In genomic region chr1:67687198-67687545, GRCh38 we compare ENCODE assay signal across 8 cellular contexts. TPM values are rescaled to one million over a fixed set of nuclear protein-coding genes. Genes with fewer than 3 reads are reported as not detected.
DNase-seq lines count a peak whose midpoint lies in the region; ATAC-seq and TF ChIP-seq lines count a peak whose summit lies in the region.

No MANE protein-coding gene starts in this region.

- peak overlapping the region; percentile 92 for H3K4me3 Mint-ChIP-seq in endodermal cell

- H3K27me3 Mint-ChIP-seq in endodermal cell (ENCODE audit: insufficient read depth): no peaks in the 10 kb centered on the region

- H3K4me2 ChIP-seq in parathyroid adenoma (ENCODE audit: low read length): peak overlapping the region; percentile 88

- peaks cover 42% of the 10 kb centered on the region for H3K4me1 Mint-ChIP-seq in endodermal cell

- peaks cover 50% of the 10 kb centered on the region for H3K36me3 ChIP-seq in NT2/D1 (ENCODE audit: insufficient read depth, insufficient read length, low read length)
- peaks cover 32% of the 10 kb centered on the region for H3K36me3 ChIP-seq in endodermal cell (ENCODE audit: control insufficient read depth, insufficient read depth, low read length)
- H3K36me3 ChIP-seq in parathyroid adenoma (ENCODE audit: control insufficient read depth, insufficient read depth, low read length): no peaks in the 10 kb centered on the region

- H3K9me3 ChIP-seq in NT2/D1 (ENCODE audit: insufficient read depth, low read length) (no peaks in the 10 kb centered on the region), endodermal cell (ENCODE audit: control insufficient read depth, low read length) (no peaks in the 10 kb centered on the region), parathyroid adenoma (ENCODE audit: control insufficient read depth, low read length) (no peaks in the 10 kb centered on the region)

- H3K79me2 ChIP-seq in parathyroid adenoma: no peaks in the 10 kb centered on the region

- 47 to 55% methylated on average over 2 to 3 of the region's 3 CpGs for WGBS in endodermal cell (ENCODE audit: insufficient coverage in 1 of 2, insufficient read length in 1 of 2), 2 experiments

- H3K9ac ChIP-seq in NT2/D1 (ENCODE audit: insufficient read length, low read depth) (peak overlapping the region; percentile 99), endodermal cell (ENCODE audit: extremely low read depth, low read length, poor library complexity, severe bottlenecking) (peak overlapping the region; percentile 77), parathyroid adenoma (no peak overlapping the region)

- H3K27ac Mint-ChIP-seq in endodermal cell: peak overlapping the region; percentile 97

- H3K4me3 ChIP-seq in GM12865 (ENCODE audit: low read depth, low read length) (peak overlapping the region; percentile 63), NT2/D1 (ENCODE audit: insufficient read length, low read depth) (peak overlapping the region; percentile 99), endodermal cell (ENCODE audit: low read length) (peak overlapping the region; percentile 91), parathyroid adenoma (ENCODE audit: low read depth, low read length) (peak overlapping the region; percentile 93)

- H3K36me3 Mint-ChIP-seq in endodermal cell (ENCODE audit: low read depth): peaks cover 18% of the 10 kb centered on the region

- H3K27ac ChIP-seq in endodermal cell (ENCODE audit: low read depth, low read length) (peak overlapping the region; percentile 88), parathyroid adenoma (peak overlapping the region; percentile 90)

- H3K4me1 ChIP-seq in NT2/D1 (ENCODE audit: insufficient read depth, insufficient read length): peaks cover 2% of the 10 kb centered on the region
- H3K4me1 ChIP-seq in endodermal cell (ENCODE audit: control insufficient read depth, insufficient read depth, low read length): peaks cover 24% of the 10 kb centered on the region
- peaks cover 7% of the 10 kb centered on the region for H3K4me1 ChIP-seq in parathyroid adenoma

- no peak overlapping the region for H2AFZ ChIP-seq in parathyroid adenoma

- DNase-seq in GM12865 (ENCODE audit: low read depth) (peak; percentile 52), NT2/D1 (ENCODE audit: low read depth, low spot score) (no peak), endodermal cell (no peak), NCI-H226 (no peak), SKM-1 treated with dmso at 0.1 percent for 144 hours (lab: John Stamatoyannopoulos, UW; ENCODE audit: unreplicated experiment) (no peak)
- no peak for DNase-seq in central memory CD4-positive, alpha-beta T cell

- H3K27me3 ChIP-seq in NT2/D1 (ENCODE audit: insufficient read depth, insufficient read length) (no peaks in the 10 kb centered on the region), endodermal cell (ENCODE audit: control insufficient read depth, insufficient read depth, low read length, poor library complexity, severe bottlenecking) (no peaks in the 10 kb centered on the region), parathyroid adenoma (ENCODE audit: control insufficient read depth, insufficient read depth, low read length) (no peaks in the 10 kb centered on the region)

- no peak for TF ChIP-seq CTCF in GM12865 (IDR thresholded peaks at IDR 0.05; ENCODE audit: insufficient read depth, low read depth, low read length, missing control alignments)
- no peak for TF ChIP-seq CTCF in endodermal cell (conservative IDR thresholded peaks at IDR 0.05)
- TF ChIP-seq CTCF in parathyroid adenoma (IDR thresholded peaks at IDR 0.05): no peak

- no peak for ATAC-seq in HG03139 (IDR thresholded peaks at IDR 0.05; ENCODE audit: unreplicated experiment)

- no peaks in the 10 kb centered on the region for H3K9me3 Mint-ChIP-seq in endodermal cell

RNA-seq across cellular contexts. Expression of gene GADD45A, which starts 2.2 kb away (rescaled TPM):
- total RNA-seq in endodermal cell: 10 to 100 TPM; 48.0 to 52.4 TPM
- polyA plus RNA-seq in endodermal cell (2013, experiment 1 of 2): 31.4 TPM
- polyA plus RNA-seq in endodermal cell (2013, experiment 2 of 2): 34.8 TPM
